In genomic region chr2:109392140-109392539, GRCh38 we compare ENCODE assay signal across 23 cellular contexts.
"Had no signal": no experiment of that assay in that cellular context is flagged by ENCODE, and none has a peak within 500 bp of the region (broad histone marks: within the 10 kb centered on the region; RNA-seq: fewer than 3 reads in every experiment).

No MANE protein-coding gene starts in this region.

- H3K9me3 ChIP-seq: esophagus muscularis mucosa, gastroesophageal sphincter, heart right ventricle, left lung, lower lobe of right lung, mucosa of descending colon had no signal

- H3K27ac Mint-ChIP-seq: mesothelial cell of epicardium, naive B cell had no signal

- H3K27ac ChIP-seq: coronary artery, esophagus muscularis mucosa, foreskin keratinocyte, gastroesophageal sphincter, heart right ventricle, left lung, lower lobe of right lung had no signal

- H3K4me3 ChIP-seq: coronary artery, dorsolateral prefrontal cortex, esophagus muscularis mucosa, gastroesophageal sphincter, heart right ventricle, left lung, lower lobe of right lung, mucosa of descending colon had no signal

- H3K36me3 ChIP-seq: esophagus muscularis mucosa, gastroesophageal sphincter, heart right ventricle, left lung, lower lobe of right lung had no signal

- DNase-seq: dermis blood vessel endothelial cell; dorsolateral prefrontal cortex; effector CD4-positive, alpha-beta T cell; effector memory CD4-positive, alpha-beta T cell; foreskin keratinocyte; heart right ventricle; hippocampal formation; left cardiac atrium; left ventricle myocardium superior; lower lobe of right lung; mesenchymal stem cell; naive B cell had no signal

- H3K27me3 ChIP-seq: dorsolateral prefrontal cortex, esophagus muscularis mucosa, gastroesophageal sphincter, heart right ventricle, left lung had no signal

- ATAC-seq: foreskin keratinocyte, gastroesophageal sphincter, heart right ventricle, left cardiac atrium, left lung, left ventricle myocardium superior, lower lobe of right lung had no signal

- FAIRE-seq: colon, endothelial cell of umbilical vein, frontal cortex, islet of Langerhans, keratinocyte had no signal

- H3K4me3 Mint-ChIP-seq: mesothelial cell of epicardium had no signal

- H3K36me3 Mint-ChIP-seq: mesothelial cell of epicardium, naive B cell had no signal

- H3K27me3 Mint-ChIP-seq: naive B cell had no signal

- H3K4me1 ChIP-seq: foreskin keratinocyte, left lung, lower lobe of right lung had no signal

- H3K9me3 Mint-ChIP-seq: mesothelial cell of epicardium had no signal
